ENCODE assay signal across 27 cellular contexts in genomic region chr6:141641951-141642350, GRCh38.
"Had no signal": no experiment of that assay in that cellular context is flagged by ENCODE, and none has a peak within 500 bp of the region (broad histone marks: within the 10 kb centered on the region; RNA-seq: fewer than 3 reads in every experiment).

No MANE protein-coding gene starts in this region.

- H3K9me2 ChIP-seq: SK-N-SH had no signal

- H3K4me1 ChIP-seq: SJCRH30 had no signal

- H3K4me2 ChIP-seq: PC-9, SK-N-SH had no signal

- H3K4me3 ChIP-seq: PC-9, SJCRH30 had no signal

- DNase-seq: Karpas-422, MM.1S, MV-4-11, NCI-H1417 treated with DMSO at 0.1 percent for 48 hours, NCI-H1436 treated with DMSO at 0.1 percent for 48 hours, NCI-H1694 treated with DMSO at 0.1 percent for 48 hours, NCI-H187 treated with DMSO at 0.1 percent for 48 hours, NCI-H2029, NCI-H2171 treated with DMSO at 0.1 percent for 48 hours, NCI-H2227 treated with DMSO at 0.1 percent for 48 hours, NCI-H345, NCI-H446, NCI-H510A treated with DMSO at 0.1 percent for 48 hours, NCI-H524 treated with DMSO at 0.1 percent for 48 hours, NCI-H526 treated with DMSO at 0.1 percent for 48 hours, NCI-H774, PC-9, SHP77, SIG-M5, SJCRH30, SK-N-SH, SW 1271, T-helper 1 cell, T-helper 2 cell had no signal

- H3K27me3 ChIP-seq: SJCRH30 had no signal

- H3K9me3 ChIP-seq: SJCRH30, SK-N-SH had no signal

- ATAC-seq: Panc1, Right ventricle myocardium inferior had no signal

- H2AFZ ChIP-seq: PC-9 had no signal

- H3K27ac ChIP-seq: PC-9, RWPE1, SJCRH30 had no signal

- H3K9ac ChIP-seq: SK-N-SH had no signal

- H3K36me3 ChIP-seq: SJCRH30 had no signal
